8 cellular contexts compared by ENCODE assay signal in the genomic region with DNA sequence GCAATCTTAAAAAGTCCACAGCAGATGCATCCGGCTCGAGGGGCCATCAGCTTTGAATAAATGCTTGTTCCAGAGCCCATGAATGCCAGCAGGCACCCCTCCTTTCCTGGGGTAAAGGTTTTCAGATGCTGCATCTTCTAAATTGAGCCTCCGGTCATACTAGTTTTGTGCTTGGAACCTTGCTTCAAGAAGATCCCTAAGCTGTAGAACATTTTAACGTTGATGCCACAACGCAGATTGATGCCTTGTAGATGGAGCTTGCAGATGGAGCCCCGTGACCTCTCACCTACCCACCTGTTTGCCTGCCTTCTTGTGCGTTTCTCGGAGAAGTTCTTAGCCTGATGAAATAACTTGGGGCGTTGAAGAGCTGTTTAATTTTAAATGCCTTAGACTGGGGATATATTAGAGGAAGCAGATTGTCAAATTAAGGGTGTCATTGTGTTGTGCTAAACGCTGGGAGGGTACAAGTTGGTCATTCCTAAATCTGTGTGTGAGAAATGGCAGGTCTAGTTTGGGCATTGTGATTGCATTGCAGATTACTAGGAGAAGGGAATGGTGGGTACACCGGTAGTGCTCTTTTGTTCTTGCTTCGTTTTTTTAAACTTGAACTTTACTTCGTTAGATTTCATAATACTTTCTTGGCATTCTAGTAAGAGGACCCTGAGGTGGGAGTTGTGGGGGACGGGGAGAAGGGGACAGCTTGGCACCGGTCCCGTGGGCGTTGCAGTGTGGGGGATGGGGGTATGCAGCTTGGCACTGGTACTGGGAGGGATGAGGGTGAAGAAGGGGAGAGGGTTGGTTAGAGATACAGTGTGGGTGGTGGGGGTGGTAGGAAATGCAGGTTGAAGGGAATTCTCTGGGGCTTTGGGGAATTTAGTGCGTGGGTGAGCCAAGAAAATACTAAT. TPM values are rescaled to one million over a fixed set of nuclear protein-coding genes. Genes with fewer than 3 reads are reported as not detected.
DNase-seq lines count a peak whose midpoint lies in the region; ATAC-seq and TF ChIP-seq lines count a peak whose summit lies in the region.

No MANE protein-coding gene starts in this region.

- no peak for ATAC-seq in HG02642 (IDR thresholded peaks at IDR 0.05; ENCODE audit: poor library complexity, unreplicated experiment)

- peak overlapping the region; percentile 95 to 100 (median 98) for H3K27ac Mint-ChIP-seq in IgD-negative memory B cell

- CTCF ChIA-PET in AG04450 (lab: Charles Lee), result interaction anchor here (1.1 kb wide), 1 partner anchor 94 kb away, joined by 3 read pairs; no protein-coding TSS in a partner anchor

- H4K20me1 ChIP-seq in osteoblast (ENCODE audit: insufficient read depth, low read length), result peaks cover 66% of the 10 kb centered on the region

- DNase-seq in AG04450 (ENCODE audit: low read depth, low spot score) (no peak), fibroblast of pulmonary artery (ENCODE audit: low read depth) (peak; percentile 79), osteoblast (ENCODE audit: insufficient read length, low spot score, missing footprints) (no peak), GOT3 (lab: John Stamatoyannopoulos, UW) (no peak), MV-4-11 (lab: John Stamatoyannopoulos, UW) (no peak)
- DNase-seq in activated T-cell treated with anti-CD3 and anti-CD28 coated beads, Interleukin-2, amount 50 U/mL, for 1 hour, result peak; percentile 77

- no peak for TF ChIP-seq CTCF in AG04450 (IDR thresholded peaks at IDR 0.05; ENCODE audit: low read depth, low read length)
- no peak for TF ChIP-seq CTCF in fibroblast of pulmonary artery (IDR thresholded peaks at IDR 0.05; ENCODE audit: low read length, missing control alignments)
- no peak for TF ChIP-seq CTCF in osteoblast (IDR thresholded peaks at IDR 0.05; ENCODE audit: extremely low read depth, low read depth, low read length)

- POLR2A ChIA-PET in AG04450 (lab: Yijun Ruan, JAX), result interaction anchor here (0.7 to 17.0 kb wide), 19 partner anchors 8 to 212 kb away, joined by 3 to 999 read pairs (median 6); a partner anchor contains a TSS

- peaks cover 46% of the 10 kb centered on the region for H3K36me3 ChIP-seq in osteoblast (ENCODE audit: insufficient read depth, low read length)

- peaks cover 35 to 48% (median 47%) of the 10 kb centered on the region in 3 donors for H3K4me1 Mint-ChIP-seq in IgD-negative memory B cell

- H3K4me3 Mint-ChIP-seq in IgD-negative memory B cell, result peak overlapping the region; percentile 86 to 98 (median 96)

- peak overlapping the region; percentile 84 for H3K4me2 ChIP-seq in osteoblast (ENCODE audit: insufficient read depth, low read length)

- H3K9me3 Mint-ChIP-seq in IgD-negative memory B cell, result no peaks in the 10 kb centered on the region

- H3K9me3 ChIP-seq in AG04450 (ENCODE audit: control insufficient read depth, insufficient read depth, low read length) (peaks cover 6% of the 10 kb centered on the region; the same call in 1 of the 2 replicates), osteoblast (ENCODE audit: low read depth, low read length) (no peaks in the 10 kb centered on the region)

- H3K27me3 ChIP-seq in AG04450 (ENCODE audit: control insufficient read depth, insufficient read depth, low read length) (no peaks in the 10 kb centered on the region), osteoblast (ENCODE audit: insufficient read depth, low read length) (no peaks in the 10 kb centered on the region)

- H3K4me1 ChIP-seq in osteoblast (ENCODE audit: insufficient read depth, low read length), result peaks cover 39% of the 10 kb centered on the region

- peaks cover 86% of the 10 kb centered on the region for H3K79me2 ChIP-seq in osteoblast (ENCODE audit: insufficient read depth, low read length)

- no peaks in the 10 kb centered on the region for H3K27me3 Mint-ChIP-seq in IgD-negative memory B cell

- H3K27ac ChIP-seq in AG04450 (ENCODE audit: low read depth, low read length) (peak overlapping the region; percentile 100), osteoblast (ENCODE audit: low read depth, low read length) (peak overlapping the region; percentile 100)

- peaks cover 7% of the 10 kb centered on the region for H3K36me3 Mint-ChIP-seq in IgD-negative memory B cell

- H3K4me3 ChIP-seq in AG04450 (ENCODE audit: low read depth, low read length), result peak overlapping the region; percentile 97
- peak overlapping the region; percentile 96 for H3K4me3 ChIP-seq in fibroblast of pulmonary artery (replicated peaks; ENCODE audit: low read depth, low read length)
- H3K4me3 ChIP-seq in osteoblast (ENCODE audit: insufficient read depth, low read length), result peak overlapping the region; percentile 77

- no peak overlapping the region for H2AFZ ChIP-seq in osteoblast (ENCODE audit: low read length)

RNA-seq across cellular contexts. Expression of a gene that starts 1.9 kb away (rescaled TPM):
- polyA plus RNA-seq in AG04450 (2011; rRNA removed) (72.3 and 83.3 TPM in 2 replicates), IgD-negative memory B cell (1.2 TPM)
- polyA minus RNA-seq in AG04450 (2011; rRNA and poly(A)+ RNA removed), result 202 and 210 TPM in 2 replicates
- 818 and 1,122 TPM in 2 replicates for total RNA-seq in osteoblast

RNA-seq across cellular contexts. Expression of a gene that starts 38.0 kb away (rescaled TPM):
- 10.7 and 14.1 TPM in 2 replicates for polyA plus RNA-seq in AG04450 (2011; rRNA removed)
- polyA minus RNA-seq in AG04450 (2011; rRNA and poly(A)+ RNA removed), result 8.2 and 10.9 TPM in 2 replicates
- 54.2 TPM for polyA plus RNA-seq in IgD-negative memory B cell
- 62.2 and 78.2 TPM in 2 replicates for total RNA-seq in osteoblast

RNA-seq across cellular contexts. Expression of a gene that starts 42.0 kb away (rescaled TPM):
- polyA plus RNA-seq in AG04450 (2011; rRNA removed) (0.76 and 1.4 TPM in 2 replicates), IgD-negative memory B cell (17.8 TPM)
- 1.4 and 2.5 TPM in 2 replicates for polyA minus RNA-seq in AG04450 (2011; rRNA and poly(A)+ RNA removed)
- 4.1 and 4.3 TPM in 2 replicates for total RNA-seq in osteoblast

Comparison
In these comparisons a context has a peak if more than half of its experiments do, and no peak if none do; other contexts are left out.
1. DNase-seq: peak in activated T-cell treated with anti-CD3 and anti-CD28 coated beads, Interleukin-2, amount 50 U/mL, for 1 hour (single experiment) and fibroblast of pulmonary artery (single experiment); none in AG04450 (single experiment), osteoblast (single experiment), GOT3 (single experiment) and MV-4-11 (single experiment).
2. RNA of a gene that starts 1.9 kb away (polyA plus RNA-seq): 72.3 to 83.3 TPM in AG04450; 1.2 TPM in IgD-negative memory B cell (single experiment); every median in the first group is over 10 times any median in the second.
3. Peak in every context shown above with its lines, with median percentiles within 50 percentile points of each other: H3K4me3 ChIP-seq.